ENCODE assay signal across 26 cellular contexts in genomic region chr14:20184181-20184580, GRCh38. TPM values are rescaled to one million over a fixed set of nuclear protein-coding genes. Genes with fewer than 3 reads are reported as not detected.
DNase-seq lines count a peak whose midpoint lies in the region; ATAC-seq, FAIRE-seq and TF ChIP-seq lines count a peak whose summit lies in the region.
"Had no signal": no experiment of that assay in that cellular context is flagged by ENCODE, and none has a peak within 500 bp of the region (broad histone marks: within the 10 kb centered on the region; RNA-seq: fewer than 3 reads in every experiment).

No MANE protein-coding gene starts in this region.

- H2AFZ ChIP-seq in GM23248 (no peak overlapping the region), K562 (ENCODE audit: low read depth, low read length) (peak overlapping the region; percentile 80)
- H2AFZ ChIP-seq: GM23338 had no signal

- no peak for TF ChIP-seq CTCF in K562 (IDR thresholded peaks at IDR 0.05 in 2 of 3, conservative IDR thresholded peaks at IDR 0.05 in 1 of 3; ENCODE audit: insufficient read depth in 2 of 3, low read depth in 1 of 3, low read length in 3 of 3)
- TF ChIP-seq CTCF in brain microvascular endothelial cell (IDR thresholded peaks at IDR 0.05; ENCODE audit: low read depth, low read length, missing control alignments) = no peak

- in situ Hi-C loops in GM23248 (cut with MboI) (no loop called here), K562 (cut with MboI) (no loop called here), brain microvascular endothelial cell (cut with HindIII; ENCODE audit: low pct_ligation_motif_present, low sequenced_read_pairs) (no loop called here)

- intact Hi-C loops in K562 (cut with micrococcal nuclease) = no loop called here

- H3K4me1 ChIP-seq in GM23248 (ENCODE audit: insufficient read depth) = no peaks in the 10 kb centered on the region
- H3K4me1 ChIP-seq in K562 (replicated peaks in 1 of 2; ENCODE audit: control insufficient read depth in 2 of 2, insufficient read depth in 2 of 2, low read length in 2 of 2) = peaks cover 0 to 15% of the 10 kb centered on the region in 2 experiments; a peak in 4 of 5 replicates
- H3K4me1 ChIP-seq: A549, BE2C had no signal

- peak; percentile 49 for ATAC-seq in K562
- ATAC-seq in left lobe of liver = no peak
- no peak for ATAC-seq in HG02798 (IDR thresholded peaks at IDR 0.05; ENCODE audit: poor library complexity, unreplicated experiment)
- ATAC-seq: A549, GM12878, GM23338, HCT116 had no signal

- H4K20me1 ChIP-seq in GM23248 (ENCODE audit: insufficient read depth) (no peaks in the 10 kb centered on the region), K562 (replicated peaks; ENCODE audit: control insufficient read depth, insufficient read depth, low read length) (no peaks in the 10 kb centered on the region)
- H4K20me1 ChIP-seq: BLaER1 treated with 17β-estradiol and CSF1 and Interleukin-3, amounts not matched to agents 10 nM and 100 nM had no signal

- FAIRE-seq in K562 (lab: Jason Lieb, UNC) = no peak
- FAIRE-seq: A549, G401.6, GM12878, GM19239 had no signal

- TF ChIP-seq POLR2A in K562 (conservative IDR thresholded peaks at IDR 0.05) = no peak

- H3K27ac ChIP-seq in GM23248 = no peak overlapping the region
- H3K27ac ChIP-seq in K562 (ENCODE audit: extremely low read depth, low read depth, low read length) = peak overlapping the region; percentile 39; the same call in 1 of the 3 replicates
- H3K27ac ChIP-seq in brain microvascular endothelial cell = no peak overlapping the region
- H3K27ac ChIP-seq: A549; BLaER1 treated with 17β-estradiol and CSF1 and Interleukin-3, amounts not matched to agents 10 nM and 100 nM had no signal

- no peaks in the 10 kb centered on the region for H3K9me2 ChIP-seq in GM23248 (ENCODE audit: insufficient read depth)

- POLR2A ChIA-PET in K562 (lab: Yijun Ruan, JAX) = no interaction called here

- no peaks in the 10 kb centered on the region for H3F3A ChIP-seq in GM23248 (ENCODE audit: insufficient read depth)

- H3K4me2 ChIP-seq in GM23248 (ENCODE audit: unreplicated experiment) (no peak overlapping the region), K562 (ENCODE audit: insufficient read depth, low read length) (no peak overlapping the region)
- H3K4me2 ChIP-seq: A549; BLaER1 treated with 17β-estradiol and CSF1 and Interleukin-3, amounts not matched to agents 10 nM and 100 nM; GM23338 had no signal

- no peak for TF ChIP-seq EP300 in K562 (IDR thresholded peaks at IDR 0.05; ENCODE audit: low read length)

- TF ChIP-seq RAD21 in K562 (CRISPR knock-in tag; conservative IDR thresholded peaks at IDR 0.05 in 1 of 2, IDR thresholded peaks at IDR 0.05 in 1 of 2) = no peak

- no peaks in the 10 kb centered on the region for H3K27me3 ChIP-seq in GM23248 (replicated peaks; ENCODE audit: insufficient read depth)
- no peaks in the 10 kb centered on the region for H3K27me3 ChIP-seq in MG63
- no peaks in the 10 kb centered on the region for H3K27me3 ChIP-seq in K562 (ENCODE audit: control insufficient read depth in 2 of 2, insufficient read depth in 2 of 2, low read length in 2 of 2)
- H3K27me3 ChIP-seq in brain microvascular endothelial cell (replicated peaks) = no peaks in the 10 kb centered on the region
- H3K27me3 ChIP-seq: BE2C; BLaER1 treated with 17β-estradiol and CSF1 and Interleukin-3, amounts not matched to agents 10 nM and 100 nM had no signal

- no TSS peak for BruUV-seq in K562 (replicated peaks; lab: Mats Ljungman, UMichigan)

- CTCF ChIA-PET in K562 (lab: Yijun Ruan, JAX; ENCODE audit: low intra/inter-chr PET ratio) = no interaction called here

- WGBS in GM23248 (ENCODE audit: low coverage in 1 of 2, low lambda C conversion rate in 2 of 2, missing lambda C conversion rate in 2 of 2), 2 experiments = 19 to 30% methylated on average over 5 of the region's 5 CpGs
- WGBS in K562 (ENCODE audit: insufficient coverage, low coverage, missing lambda C conversion rate) = 66% methylated on average over 5 of the region's 5 CpGs

- H3K9me3 ChIP-seq in GM23248 (ENCODE audit: low read depth) (no peaks in the 10 kb centered on the region), MG63 (no peaks in the 10 kb centered on the region), K562 (replicated peaks; ENCODE audit: control insufficient read depth, insufficient read depth, low read depth, low read length) (no peaks in the 10 kb centered on the region)
- H3K9me3 ChIP-seq: A549; BE2C; BLaER1 treated with 17β-estradiol and CSF1 and Interleukin-3, amounts not matched to agents 10 nM and 100 nM had no signal

- H3K9ac ChIP-seq in GM23248 (no peak overlapping the region), K562 (ENCODE audit: insufficient read depth in 1 of 2, low read depth in 2 of 2, low read length in 2 of 2) (no peak overlapping the region)
- H3K9ac ChIP-seq: BLaER1 treated with 17β-estradiol and CSF1 and Interleukin-3, amounts not matched to agents 10 nM and 100 nM had no signal

- H3K4me3 ChIP-seq in GM23248 (no peak overlapping the region), MG63 (no peak overlapping the region), K562 (no peak overlapping the region), brain microvascular endothelial cell (ENCODE audit: low read depth, low read length) (no peak overlapping the region)
- H3K4me3 ChIP-seq: A549; BLaER1 treated with 17β-estradiol and CSF1 and Interleukin-3, amounts not matched to agents 10 nM and 100 nM; GM12878; GM23338 had no signal

- H3K79me2 ChIP-seq in GM23248 (ENCODE audit: insufficient read depth) (no peaks in the 10 kb centered on the region), K562 (ENCODE audit: control insufficient read depth, insufficient read depth, low read length) (no peaks in the 10 kb centered on the region)

- H3K9me1 ChIP-seq in K562 (ENCODE audit: control insufficient read depth, insufficient read depth, low read length) = no peaks in the 10 kb centered on the region

- no peaks in the 10 kb centered on the region for H3K36me3 ChIP-seq in GM23248 (ENCODE audit: low read depth)
- H3K36me3 ChIP-seq in MG63 = no peaks in the 10 kb centered on the region
- H3K36me3 ChIP-seq in K562 (ENCODE audit: control insufficient read depth, insufficient read depth, low read length) = no peaks in the 10 kb centered on the region
- no peaks in the 10 kb centered on the region for H3K36me3 ChIP-seq in brain microvascular endothelial cell (replicated peaks)
- H3K36me3 ChIP-seq: BE2C; BLaER1 treated with 17β-estradiol and CSF1 and Interleukin-3, amounts not matched to agents 10 nM and 100 nM had no signal

- DNase-seq in Daoy (ENCODE audit: low read depth) (peak; percentile 34), GM23248 (peak; percentile 61), MG63 (peak; percentile 9), K562 (ENCODE audit: extremely low read depth in 1 of 4, low spot score in 3 of 4) (no peak), brain microvascular endothelial cell (no peak), NOMO-1 treated with dmso at 0.1 percent for 144 hours (lab: John Stamatoyannopoulos, UW; ENCODE audit: unreplicated experiment) (no peak), left lobe of liver (ENCODE audit: low spot score) (no peak)
- DNase-seq: 8988T; ACHN; AML-193; BE2C; CD4-positive, alpha-beta T cell; CD8-positive, alpha-beta memory T cell; DMS53; DMS79 treated with DMSO at 0.1 percent for 48 hours; H9 had no signal

RNA-seq across cellular contexts. Expression of gene OR11G2, which starts 6.5 kb away (rescaled TPM):
- total RNA-seq in Daoy (2014; rRNA removed; shearing (Covaris generic)) = not detected in 2 replicates
- not detected in 2 replicates for total RNA-seq in GM23248 (2014; rRNA removed; shearing (Covaris generic))
- polyA plus RNA-seq in GM23248 (2016; fragmentation: Nextera tagmentation; extraction: Ambion mirVana) = not detected in 2 replicates
- total RNA-seq in MG63 (2014; rRNA removed; shearing (Covaris generic); ENCODE audit: low replicate concordance) = not detected in 2 replicates
- total RNA-seq in K562 (2011; cell fraction: chromatin; rRNA removed; ENCODE audit: low replicate concordance) = not detected in 2 replicates
- total RNA-seq in K562 (2011; cell fraction: nucleolus; rRNA removed) = not detected in 2 replicates
- not detected in 2 replicates for total RNA-seq in K562 (2011; cell fraction: nucleoplasm; rRNA removed)
- total RNA-seq in K562 (2014; rRNA removed) = not detected in 2 replicates
- total RNA-seq in K562 (2014; rRNA removed; fragmentation: Illumina TruSeq; extraction: Trizol) = not detected in 2 replicates
- not detected in 2 replicates for total RNA-seq in K562 (2015; rRNA removed; fragmentation: Illumina TruSeq; extraction: Trizol)
- total RNA-seq in K562 (2021) = not detected in 2 replicates
- not detected in 2 replicates for polyA plus RNA-seq in K562 (2011; rRNA removed)
- polyA plus RNA-seq in K562 (2011; cell fraction: cytosol; rRNA removed) = not detected in 2 replicates
- not detected in 2 replicates for polyA plus RNA-seq in K562 (2011; cell fraction: nucleus; rRNA removed)
- not detected in 2 replicates for polyA plus RNA-seq in K562 (2012)
- not detected in 2 replicates for polyA plus RNA-seq in K562 (2014; fragmentation: Illumina TruSeq; extraction: Trizol)
- polyA plus RNA-seq in K562 (2014; fragmentation: Nextera tagmentation; extraction: Ambion mirVana) = not detected
- polyA plus RNA-seq in K562 (2014; rRNA removed) = not detected in 2 replicates
- not detected in 2 replicates for polyA minus RNA-seq in K562 (2011; rRNA and poly(A)+ RNA removed)
- not detected in 2 replicates for polyA minus RNA-seq in K562 (2011; cell fraction: cytosol; rRNA and poly(A)+ RNA removed)
- polyA minus RNA-seq in K562 (2011; cell fraction: nucleus; rRNA and poly(A)+ RNA removed) = not detected in 2 replicates
- not detected for total RNA-seq in left lobe of liver
- total RNA-seq: CD4-positive, alpha-beta T cell; CD8-positive, alpha-beta memory T cell; GM12878; GM23338; H4; H9 had no signal
- polyA plus RNA-seq: A549; CD14-positive monocyte; CD8-positive, alpha-beta memory T cell; GM23338 had no signal

RNA-seq across cellular contexts. Expression of gene OR11H6, which starts 39.3 kb away (rescaled TPM):
- not detected in 2 replicates for total RNA-seq in Daoy (2014; rRNA removed; shearing (Covaris generic))
- not detected in 2 replicates for total RNA-seq in GM23248 (2014; rRNA removed; shearing (Covaris generic))
- not detected in 2 replicates for polyA plus RNA-seq in GM23248 (2016; fragmentation: Nextera tagmentation; extraction: Ambion mirVana)
- total RNA-seq in MG63 (2014; rRNA removed; shearing (Covaris generic); ENCODE audit: low replicate concordance) = not detected in 2 replicates
- not detected in 2 replicates for total RNA-seq in K562 (2011; cell fraction: chromatin; rRNA removed; ENCODE audit: low replicate concordance)
- total RNA-seq in K562 (2011; cell fraction: nucleolus; rRNA removed) = not detected in 2 replicates
- not detected in 2 replicates for total RNA-seq in K562 (2011; cell fraction: nucleoplasm; rRNA removed)
- total RNA-seq in K562 (2014; rRNA removed) = not detected in 2 replicates
- not detected in 2 replicates for total RNA-seq in K562 (2014; rRNA removed; fragmentation: Illumina TruSeq; extraction: Trizol)
- not detected in 2 replicates for total RNA-seq in K562 (2015; rRNA removed; fragmentation: Illumina TruSeq; extraction: Trizol)
- total RNA-seq in K562 (2021) = not detected in 2 replicates
- not detected in 2 replicates for polyA plus RNA-seq in K562 (2011; rRNA removed)
- not detected in 2 replicates for polyA plus RNA-seq in K562 (2011; cell fraction: cytosol; rRNA removed)
- polyA plus RNA-seq in K562 (2011; cell fraction: nucleus; rRNA removed) = not detected in 2 replicates
- not detected in 2 replicates for polyA plus RNA-seq in K562 (2012)
- not detected in 2 replicates for polyA plus RNA-seq in K562 (2014; fragmentation: Illumina TruSeq; extraction: Trizol)
- polyA plus RNA-seq in K562 (2014; fragmentation: Nextera tagmentation; extraction: Ambion mirVana) = not detected
- polyA plus RNA-seq in K562 (2014; rRNA removed) = not detected in 2 replicates
- polyA minus RNA-seq in K562 (2011; rRNA and poly(A)+ RNA removed) = not detected in 2 replicates
- not detected in 2 replicates for polyA minus RNA-seq in K562 (2011; cell fraction: cytosol; rRNA and poly(A)+ RNA removed)
- polyA minus RNA-seq in K562 (2011; cell fraction: nucleus; rRNA and poly(A)+ RNA removed) = not detected in 2 replicates
- total RNA-seq in left lobe of liver = not detected
- total RNA-seq: CD4-positive, alpha-beta T cell; CD8-positive, alpha-beta memory T cell; GM12878; GM23338; H4; H9 had no signal
- polyA plus RNA-seq: A549; CD14-positive monocyte; CD8-positive, alpha-beta memory T cell; GM12878; GM23338 had no signal

RNA-seq across cellular contexts. Expression of gene OR11H7, which starts 44.6 kb away (rescaled TPM):
- total RNA-seq in Daoy (2014; rRNA removed; shearing (Covaris generic)) = not detected in 2 replicates
- total RNA-seq in GM23248 (2014; rRNA removed; shearing (Covaris generic)) = not detected in 2 replicates
- polyA plus RNA-seq in GM23248 (2016; fragmentation: Nextera tagmentation; extraction: Ambion mirVana) (not detected in 2 replicates), K562 (2011; rRNA removed) (not detected in 2 replicates), K562 (2014; fragmentation: Illumina TruSeq; extraction: Trizol) (not detected in 2 replicates), K562 (2014; fragmentation: Nextera tagmentation; extraction: Ambion mirVana) (not detected), K562 (2014; rRNA removed) (not detected in 2 replicates)
- total RNA-seq in MG63 (2014; rRNA removed; shearing (Covaris generic); ENCODE audit: low replicate concordance) = not detected in 2 replicates
- not detected in 2 replicates for total RNA-seq in K562 (2011; cell fraction: chromatin; rRNA removed; ENCODE audit: low replicate concordance)
- total RNA-seq in K562 (2011; cell fraction: nucleolus; rRNA removed) = not detected in 2 replicates
- total RNA-seq in K562 (2011; cell fraction: nucleoplasm; rRNA removed) = not detected in 2 replicates
- total RNA-seq in K562 (2014; rRNA removed) (not detected in 2 replicates), K562 (2014; rRNA removed; fragmentation: Illumina TruSeq; extraction: Trizol) (not detected in 2 replicates), K562 (2015; rRNA removed; fragmentation: Illumina TruSeq; extraction: Trizol) (not detected in 2 replicates), K562 (2021) (not detected in 2 replicates), left lobe of liver (not detected)
- not detected in 2 replicates for polyA plus RNA-seq in K562 (2011; cell fraction: cytosol; rRNA removed)
- polyA plus RNA-seq in K562 (2011; cell fraction: nucleus; rRNA removed) = not detected in 2 replicates
- not detected in 2 replicates for polyA plus RNA-seq in K562 (2012)
- not detected in 2 replicates for polyA minus RNA-seq in K562 (2011; rRNA and poly(A)+ RNA removed)
- not detected in 2 replicates for polyA minus RNA-seq in K562 (2011; cell fraction: cytosol; rRNA and poly(A)+ RNA removed)
- not detected in 2 replicates for polyA minus RNA-seq in K562 (2011; cell fraction: nucleus; rRNA and poly(A)+ RNA removed)
- total RNA-seq: CD4-positive, alpha-beta T cell; CD8-positive, alpha-beta memory T cell; GM12878; GM23338; H4; H9 had no signal
- polyA plus RNA-seq: A549; CD14-positive monocyte; CD8-positive, alpha-beta memory T cell; GM23338 had no signal

RNA-seq across cellular contexts. Expression of gene OR4N5, which starts 45.6 kb away (rescaled TPM):
- total RNA-seq in Daoy (2014; rRNA removed; shearing (Covaris generic)) = not detected in 2 replicates
- total RNA-seq in GM23248 (2014; rRNA removed; shearing (Covaris generic)) = not detected in 2 replicates
- polyA plus RNA-seq in GM23248 (2016; fragmentation: Nextera tagmentation; extraction: Ambion mirVana) (not detected in 2 replicates), K562 (2011; rRNA removed) (not detected in 2 replicates), K562 (2014; fragmentation: Illumina TruSeq; extraction: Trizol) (not detected in 2 replicates), K562 (2014; fragmentation: Nextera tagmentation; extraction: Ambion mirVana) (not detected), K562 (2014; rRNA removed) (not detected in 2 replicates)
- not detected in 2 replicates for total RNA-seq in MG63 (2014; rRNA removed; shearing (Covaris generic); ENCODE audit: low replicate concordance)
- total RNA-seq in K562 (2011; cell fraction: chromatin; rRNA removed; ENCODE audit: low replicate concordance) = not detected in 2 replicates
- total RNA-seq in K562 (2011; cell fraction: nucleolus; rRNA removed) = not detected in 2 replicates
- not detected in 2 replicates for total RNA-seq in K562 (2011; cell fraction: nucleoplasm; rRNA removed)
- total RNA-seq in K562 (2014; rRNA removed) (not detected in 2 replicates), K562 (2014; rRNA removed; fragmentation: Illumina TruSeq; extraction: Trizol) (not detected in 2 replicates), K562 (2015; rRNA removed; fragmentation: Illumina TruSeq; extraction: Trizol) (not detected in 2 replicates), K562 (2021) (not detected in 2 replicates), left lobe of liver (not detected)
- polyA plus RNA-seq in K562 (2011; cell fraction: cytosol; rRNA removed) = not detected in 2 replicates
- polyA plus RNA-seq in K562 (2011; cell fraction: nucleus; rRNA removed) = not detected in 2 replicates
- polyA plus RNA-seq in K562 (2012) = not detected in 2 replicates
- 0.21 TPM in 1 of 2 replicates, not detected in the other for polyA minus RNA-seq in K562 (2011; rRNA and poly(A)+ RNA removed)
- polyA minus RNA-seq in K562 (2011; cell fraction: cytosol; rRNA and poly(A)+ RNA removed) = not detected in 2 replicates
- not detected in 2 replicates for polyA minus RNA-seq in K562 (2011; cell fraction: nucleus; rRNA and poly(A)+ RNA removed)
- total RNA-seq: CD4-positive, alpha-beta T cell; CD8-positive, alpha-beta memory T cell; GM12878; GM23338; H4; H9 had no signal
- polyA plus RNA-seq: A549; CD14-positive monocyte; CD8-positive, alpha-beta memory T cell; GM12878; GM23338 had no signal

RNA-seq across cellular contexts. Expression of gene OR11H4, which starts 54.9 kb away (rescaled TPM):
- total RNA-seq in Daoy (2014; rRNA removed; shearing (Covaris generic)) = not detected in 2 replicates
- not detected in 2 replicates for total RNA-seq in GM23248 (2014; rRNA removed; shearing (Covaris generic))
- polyA plus RNA-seq in GM23248 (2016; fragmentation: Nextera tagmentation; extraction: Ambion mirVana) = not detected in 2 replicates
- not detected in 2 replicates for total RNA-seq in MG63 (2014; rRNA removed; shearing (Covaris generic); ENCODE audit: low replicate concordance)
- not detected in 2 replicates for total RNA-seq in K562 (2011; cell fraction: chromatin; rRNA removed; ENCODE audit: low replicate concordance)
- total RNA-seq in K562 (2011; cell fraction: nucleolus; rRNA removed) = not detected in 2 replicates
- not detected in 2 replicates for total RNA-seq in K562 (2011; cell fraction: nucleoplasm; rRNA removed)
- not detected in 2 replicates for total RNA-seq in K562 (2014; rRNA removed)
- total RNA-seq in K562 (2014; rRNA removed; fragmentation: Illumina TruSeq; extraction: Trizol) = not detected in 2 replicates
- total RNA-seq in K562 (2015; rRNA removed; fragmentation: Illumina TruSeq; extraction: Trizol) = not detected in 2 replicates
- not detected in 2 replicates for total RNA-seq in K562 (2021)
- not detected in 2 replicates for polyA plus RNA-seq in K562 (2011; rRNA removed)
- polyA plus RNA-seq in K562 (2011; cell fraction: cytosol; rRNA removed) = not detected in 2 replicates
- polyA plus RNA-seq in K562 (2011; cell fraction: nucleus; rRNA removed) = not detected in 2 replicates
- polyA plus RNA-seq in K562 (2012) = not detected in 2 replicates
- polyA plus RNA-seq in K562 (2014; fragmentation: Illumina TruSeq; extraction: Trizol) = not detected in 2 replicates
- not detected for polyA plus RNA-seq in K562 (2014; fragmentation: Nextera tagmentation; extraction: Ambion mirVana)
- not detected in 2 replicates for polyA plus RNA-seq in K562 (2014; rRNA removed)
- not detected in 2 replicates for polyA minus RNA-seq in K562 (2011; rRNA and poly(A)+ RNA removed)
- not detected in 2 replicates for polyA minus RNA-seq in K562 (2011; cell fraction: cytosol; rRNA and poly(A)+ RNA removed)
- not detected in 2 replicates for polyA minus RNA-seq in K562 (2011; cell fraction: nucleus; rRNA and poly(A)+ RNA removed)
- total RNA-seq in left lobe of liver = not detected
- total RNA-seq: CD4-positive, alpha-beta T cell; CD8-positive, alpha-beta memory T cell; GM12878; GM23338; H4; H9 had no signal
- polyA plus RNA-seq: A549; CD14-positive monocyte; CD8-positive, alpha-beta memory T cell; GM12878; GM23338 had no signal

Comparison
In these comparisons a context has a peak if more than half of its experiments do, and no peak if none do; other contexts are left out.
1. DNase-seq: peak in Daoy (single experiment), GM23248 (single experiment) and MG63 (single experiment); none in K562 (0 of 4), brain microvascular endothelial cell (single experiment), NOMO-1 treated with dmso at 0.1 percent for 144 hours (single experiment) and left lobe of liver (single experiment).